Comparison of ENCODE assay signal across 16 cellular contexts in the genomic region with DNA sequence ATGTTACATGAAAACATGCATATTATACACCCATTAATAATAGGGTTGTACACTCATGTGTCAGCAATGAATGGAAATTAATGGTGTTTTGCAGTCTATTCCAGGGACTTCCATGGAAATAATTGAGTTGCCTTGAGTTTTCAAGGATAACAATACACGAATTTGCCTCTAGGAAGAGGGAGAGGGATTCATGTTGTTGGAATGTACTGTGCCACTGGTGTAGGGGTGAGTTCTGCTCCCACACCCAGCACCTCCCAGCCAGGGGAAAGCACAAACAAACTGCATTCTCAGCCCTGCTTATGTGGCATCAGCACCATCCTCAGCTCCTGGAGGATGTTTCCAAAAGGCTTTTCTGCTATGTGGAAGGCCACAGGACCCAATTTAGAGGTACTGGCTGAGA. TPM values are rescaled to one million over a fixed set of nuclear protein-coding genes. Genes with fewer than 3 reads are reported as not detected.
A peak's percentile ranks its signal among the peaks of the same experiment; 100 is the strongest.
DNase-seq lines count a peak whose midpoint lies in the region; ATAC-seq and TF ChIP-seq lines count a peak whose summit lies in the region.
"Had no signal": no experiment of that assay in that cellular context is flagged by ENCODE, and none has a peak within 500 bp of the region (broad histone marks: within the 10 kb centered on the region; RNA-seq: fewer than 3 reads in every experiment).

No MANE protein-coding gene starts in this region.

- intact Hi-C loops in right cardiac atrium (cut with DNase I) (loop anchor here in 2 of 4 donors (10.0 kb wide), 2 partner anchors 179 to 221 kb away; a partner anchor contains a TSS), Right ventricle myocardium inferior (cut with DNase I) (loop anchor here (10.0 kb wide), 1 partner anchor 319 kb away; no protein-coding TSS in a partner anchor)

- WGBS in right cardiac atrium = 53% methylated on average over 1 of the region's 1 CpG

- ATAC-seq in right cardiac atrium (peak in 1 of 2 donors; percentile 51), Right ventricle myocardium inferior (no peak), HG02970 (IDR thresholded peaks at IDR 0.05; ENCODE audit: low FRiP score, unreplicated experiment) (no peak), HG03460 (IDR thresholded peaks at IDR 0.05; ENCODE audit: unreplicated experiment) (no peak)
- ATAC-seq: GM12878; natural killer cell treated with Interleukin-12 subunit alpha and Interleukin-12 subunit beta and Interleukin-15 and Interleukin-18, amount 100 ng/mL, for 72 hours had no signal

- in situ Hi-C loops in astrocyte of the spinal cord (cut with HindIII; ENCODE audit: low sequenced_read_pairs) (no loop called here), ACHN (cut with HindIII; ENCODE audit: low pct_ligation_motif_present, low pct_unique_long_range_greater_than_20kb, low sequenced_read_pairs) (no loop called here)

- H3K27ac ChIP-seq in right cardiac atrium (ENCODE audit: low read length) = peak overlapping the region; percentile 12
- H3K27ac ChIP-seq: coronary artery, spleen, tibial artery had no signal

- DNase-seq in right cardiac atrium = no peak
- DNase-seq in Right ventricle myocardium inferior (ENCODE audit: missing footprints) = no peak
- DNase-seq in astrocyte of the spinal cord (ENCODE audit: low read depth, low spot score) = peak; percentile 65
- DNase-seq in islet precursor cell = peak; percentile 78
- DNase-seq in ACHN = no peak
- no peak for DNase-seq in activated effector memory CD4-positive, alpha-beta T cell treated with anti-CD3 and anti-CD28 coated beads, Interleukin-2, amount 50 U/mL, for 16 hours
- DNase-seq: GOT3, NCI-H526, SHP77 treated with DMSO at 0.1 percent for 48 hours, spleen, tibial artery had no signal

- peaks cover 20% of the 10 kb centered on the region for H3K4me1 ChIP-seq in right cardiac atrium (ENCODE audit: control insufficient read depth, insufficient read depth, low read length)

- H3K4me3 ChIP-seq in right cardiac atrium (ENCODE audit: low read length) (no peak overlapping the region), astrocyte of the spinal cord (ENCODE audit: low read depth, low read length) (no peak overlapping the region)
- H3K4me3 ChIP-seq: coronary artery, GM12878, spleen, tibial artery had no signal

- no peak for TF ChIP-seq CTCF in astrocyte of the spinal cord (IDR thresholded peaks at IDR 0.05; ENCODE audit: low read depth, low read length)

- no peaks in the 10 kb centered on the region for H3K27me3 ChIP-seq in right cardiac atrium (ENCODE audit: control insufficient read depth, insufficient read depth)
- H3K27me3 ChIP-seq: spleen, tibial artery had no signal

- H3K9me3 ChIP-seq in right cardiac atrium (ENCODE audit: control insufficient read depth, low read length) = no peaks in the 10 kb centered on the region
- H3K9me3 ChIP-seq: spleen, tibial artery had no signal

RNA-seq across cellular contexts. Expression of a gene that starts 57.8 kb away (rescaled TPM):
- total RNA-seq in right cardiac atrium (10 to 100 TPM; 12.5 to 17.4 (median 15.0) TPM), Right ventricle myocardium inferior (17.8 TPM)
- 10.1 TPM for polyA plus RNA-seq in right cardiac atrium

Comparison
In these comparisons a context has a peak if more than half of its experiments do, and no peak if none do; other contexts are left out.
1. DNase-seq: peak in astrocyte of the spinal cord (single experiment) and islet precursor cell (single experiment); none in right cardiac atrium (0 of 3), Right ventricle myocardium inferior (single experiment), ACHN (single experiment) and activated effector memory CD4-positive, alpha-beta T cell treated with anti-CD3 and anti-CD28 coated beads, Interleukin-2, amount 50 U/mL, for 16 hours (single experiment).